In genomic region chr20:8829232-8829631, GRCh38 we compare ENCODE assay signal across 17 cellular contexts.
A peak's percentile ranks its signal among the peaks of the same experiment; 100 is the strongest.
DNase-seq lines count a peak whose midpoint lies in the region; TF ChIP-seq lines count a peak whose summit lies in the region.
"Had no signal": no experiment of that assay in that cellular context is flagged by ENCODE, and none has a peak within 500 bp of the region (broad histone marks: within the 10 kb centered on the region; RNA-seq: fewer than 3 reads in every experiment).

No MANE protein-coding gene starts in this region.

- H3K4me1 ChIP-seq in PC-9 (replicated peaks; ENCODE audit: insufficient read depth) (no peaks in the 10 kb centered on the region), esophagus muscularis mucosa (no peaks in the 10 kb centered on the region)
- H3K4me1 ChIP-seq: ascending aorta, parathyroid adenoma, suprapubic skin had no signal

- no peaks in the 10 kb centered on the region for H3K79me2 ChIP-seq in PC-9 (ENCODE audit: low read depth)
- H3K79me2 ChIP-seq: parathyroid adenoma had no signal

- H3F3A ChIP-seq in PC-9 (ENCODE audit: insufficient read depth, low read depth) = no peaks in the 10 kb centered on the region

- intact Hi-C loops in PC-9 (cut with micrococcal nuclease; ENCODE audit: unreplicated experiment) (no loop called here), esophagus muscularis mucosa (cut with DNase I) (no loop called here), lower leg skin (cut with DNase I; ENCODE audit: low total_unique reads) (no loop called here)

- POLR2A ChIA-PET in PC-9 (lab: Charles Lee; ENCODE audit: unreplicated experiment) = no interaction called here

- H3K27me3 ChIP-seq in PC-9 (ENCODE audit: insufficient read depth, low read depth) (no peaks in the 10 kb centered on the region), esophagus muscularis mucosa (no peaks in the 10 kb centered on the region)
- H3K27me3 ChIP-seq: ascending aorta, suprapubic skin had no signal

- H3K27ac ChIP-seq in 22Rv1 (no peak overlapping the region), PC-9 (no peak overlapping the region), esophagus muscularis mucosa (replicated peaks in 1 of 4) (no peak overlapping the region)
- H3K27ac ChIP-seq: ascending aorta, GM23248, parathyroid adenoma, suprapubic skin had no signal

- H3K9me2 ChIP-seq in PC-9 (ENCODE audit: insufficient read depth) = peaks cover 5% of the 10 kb centered on the region; the same call in 1 of the 2 replicates

- H3K36me3 ChIP-seq in PC-9 (ENCODE audit: low read depth) (no peaks in the 10 kb centered on the region), esophagus muscularis mucosa (no peaks in the 10 kb centered on the region)
- H3K36me3 ChIP-seq: ascending aorta, suprapubic skin had no signal

- no peak for DNase-seq in GM12864 (ENCODE audit: low read depth)
- no peak for DNase-seq in PC-9
- DNase-seq in epithelial cell of proximal tubule (ENCODE audit: low read depth) = no peak
- no peak for DNase-seq in esophagus muscularis mucosa (ENCODE audit: extremely low spot score)
- DNase-seq in lower leg skin (ENCODE audit: low spot score in 2 of 2) = no peak
- no peak for DNase-seq in NCI-H1092 (lab: John Stamatoyannopoulos, UW)
- no peak for DNase-seq in superior temporal gyrus (ENCODE audit: extremely low spot score)
- DNase-seq: activated CD4-positive, alpha-beta memory T cell treated with anti-CD3 and anti-CD28 coated beads, Interleukin-2, amount 10 ng/mL, durations not matched to agents 7 days and 5 days; effector memory CD4-positive, alpha-beta T cell; GM23248; NCI-H1930; NCI-H774; SHP77 treated with DMSO at 0.1 percent for 48 hours had no signal

- 90% methylated on average over 5 of the region's 5 CpGs for WGBS in esophagus muscularis mucosa
- WGBS in lower leg skin, 2 donors = 90 to 91% methylated on average over 5 of the region's 5 CpGs

- no peak overlapping the region for H3K4me3 ChIP-seq in GM12864 (ENCODE audit: low read depth, low read length)
- H3K4me3 ChIP-seq in PC-9 = no peak overlapping the region
- H3K4me3 ChIP-seq in epithelial cell of proximal tubule (ENCODE audit: low read depth, low read length) = no peak overlapping the region
- no peak overlapping the region for H3K4me3 ChIP-seq in esophagus muscularis mucosa
- H3K4me3 ChIP-seq in lower leg skin (ENCODE audit: low read depth, poor library complexity, severe bottlenecking) = no peak overlapping the region
- H3K4me3 ChIP-seq: ascending aorta, GM23248, suprapubic skin had no signal

- no peak overlapping the region for H2AFZ ChIP-seq in PC-9
- H2AFZ ChIP-seq: GM23248, parathyroid adenoma had no signal

- TF ChIP-seq POLR2A in esophagus muscularis mucosa (IDR thresholded peaks at IDR 0.05; ENCODE audit: low read depth) = no peak
- TF ChIP-seq POLR2A in lower leg skin (IDR thresholded peaks at IDR 0.05) = no peak

- TF ChIP-seq CTCF in 22Rv1 (IDR thresholded peaks at IDR 0.05) (peak; percentile 18; the same call in 1 of the 2 replicates), GM12864 (IDR thresholded peaks at IDR 0.05; ENCODE audit: low read depth, low read length, missing control alignments) (peak; percentile 36), PC-9 (conservative IDR thresholded peaks at IDR 0.05) (peak; percentile 33; the same call in 1 of the 2 replicates), epithelial cell of proximal tubule (conservative IDR thresholded peaks at IDR 0.05; ENCODE audit: low read depth, low read length) (peak; percentile 54), esophagus muscularis mucosa (IDR thresholded peaks at IDR 0.05) (peak in 1 of 3 experiments; percentile 14), lower leg skin (IDR thresholded peaks at IDR 0.05) (no peak)

- BruUV-seq in PC-9 (replicated peaks; lab: Mats Ljungman, UMichigan) = no TSS peak

- H3K9me3 ChIP-seq in PC-9 (ENCODE audit: insufficient read depth, low read depth) (no peaks in the 10 kb centered on the region), esophagus muscularis mucosa (no peaks in the 10 kb centered on the region)
- H3K9me3 ChIP-seq: ascending aorta, suprapubic skin had no signal

- H4K20me1 ChIP-seq in PC-9 (ENCODE audit: insufficient read depth) = no peaks in the 10 kb centered on the region

- H3K4me2 ChIP-seq in PC-9 = no peak overlapping the region

- no peak for TF ChIP-seq EP300 in esophagus muscularis mucosa (IDR thresholded peaks at IDR 0.05)

- CTCF ChIA-PET in PC-9 (lab: Charles Lee) = no interaction called here

Comparison
In these comparisons a context has a peak if more than half of its experiments do, and no peak if none do; other contexts are left out.
1. CTCF ChIP-seq: peak in 22Rv1 (single experiment), GM12864 (single experiment), PC-9 (single experiment) and epithelial cell of proximal tubule (single experiment); none in lower leg skin (0 of 3).